ENCODE assay signal across 1 cellular context in genomic region chr14:105414456-105415371, GRCh38.
TF ChIP-seq lines count a peak whose summit lies in the region.

No MANE protein-coding gene starts in this region.

TF ChIP-seq in HepG2, 621 proteins besides CTCF, POLR2A, EP300 and RAD21 (continued from another document and continues in another):
- TF ChIP-seq, protein P1, sequence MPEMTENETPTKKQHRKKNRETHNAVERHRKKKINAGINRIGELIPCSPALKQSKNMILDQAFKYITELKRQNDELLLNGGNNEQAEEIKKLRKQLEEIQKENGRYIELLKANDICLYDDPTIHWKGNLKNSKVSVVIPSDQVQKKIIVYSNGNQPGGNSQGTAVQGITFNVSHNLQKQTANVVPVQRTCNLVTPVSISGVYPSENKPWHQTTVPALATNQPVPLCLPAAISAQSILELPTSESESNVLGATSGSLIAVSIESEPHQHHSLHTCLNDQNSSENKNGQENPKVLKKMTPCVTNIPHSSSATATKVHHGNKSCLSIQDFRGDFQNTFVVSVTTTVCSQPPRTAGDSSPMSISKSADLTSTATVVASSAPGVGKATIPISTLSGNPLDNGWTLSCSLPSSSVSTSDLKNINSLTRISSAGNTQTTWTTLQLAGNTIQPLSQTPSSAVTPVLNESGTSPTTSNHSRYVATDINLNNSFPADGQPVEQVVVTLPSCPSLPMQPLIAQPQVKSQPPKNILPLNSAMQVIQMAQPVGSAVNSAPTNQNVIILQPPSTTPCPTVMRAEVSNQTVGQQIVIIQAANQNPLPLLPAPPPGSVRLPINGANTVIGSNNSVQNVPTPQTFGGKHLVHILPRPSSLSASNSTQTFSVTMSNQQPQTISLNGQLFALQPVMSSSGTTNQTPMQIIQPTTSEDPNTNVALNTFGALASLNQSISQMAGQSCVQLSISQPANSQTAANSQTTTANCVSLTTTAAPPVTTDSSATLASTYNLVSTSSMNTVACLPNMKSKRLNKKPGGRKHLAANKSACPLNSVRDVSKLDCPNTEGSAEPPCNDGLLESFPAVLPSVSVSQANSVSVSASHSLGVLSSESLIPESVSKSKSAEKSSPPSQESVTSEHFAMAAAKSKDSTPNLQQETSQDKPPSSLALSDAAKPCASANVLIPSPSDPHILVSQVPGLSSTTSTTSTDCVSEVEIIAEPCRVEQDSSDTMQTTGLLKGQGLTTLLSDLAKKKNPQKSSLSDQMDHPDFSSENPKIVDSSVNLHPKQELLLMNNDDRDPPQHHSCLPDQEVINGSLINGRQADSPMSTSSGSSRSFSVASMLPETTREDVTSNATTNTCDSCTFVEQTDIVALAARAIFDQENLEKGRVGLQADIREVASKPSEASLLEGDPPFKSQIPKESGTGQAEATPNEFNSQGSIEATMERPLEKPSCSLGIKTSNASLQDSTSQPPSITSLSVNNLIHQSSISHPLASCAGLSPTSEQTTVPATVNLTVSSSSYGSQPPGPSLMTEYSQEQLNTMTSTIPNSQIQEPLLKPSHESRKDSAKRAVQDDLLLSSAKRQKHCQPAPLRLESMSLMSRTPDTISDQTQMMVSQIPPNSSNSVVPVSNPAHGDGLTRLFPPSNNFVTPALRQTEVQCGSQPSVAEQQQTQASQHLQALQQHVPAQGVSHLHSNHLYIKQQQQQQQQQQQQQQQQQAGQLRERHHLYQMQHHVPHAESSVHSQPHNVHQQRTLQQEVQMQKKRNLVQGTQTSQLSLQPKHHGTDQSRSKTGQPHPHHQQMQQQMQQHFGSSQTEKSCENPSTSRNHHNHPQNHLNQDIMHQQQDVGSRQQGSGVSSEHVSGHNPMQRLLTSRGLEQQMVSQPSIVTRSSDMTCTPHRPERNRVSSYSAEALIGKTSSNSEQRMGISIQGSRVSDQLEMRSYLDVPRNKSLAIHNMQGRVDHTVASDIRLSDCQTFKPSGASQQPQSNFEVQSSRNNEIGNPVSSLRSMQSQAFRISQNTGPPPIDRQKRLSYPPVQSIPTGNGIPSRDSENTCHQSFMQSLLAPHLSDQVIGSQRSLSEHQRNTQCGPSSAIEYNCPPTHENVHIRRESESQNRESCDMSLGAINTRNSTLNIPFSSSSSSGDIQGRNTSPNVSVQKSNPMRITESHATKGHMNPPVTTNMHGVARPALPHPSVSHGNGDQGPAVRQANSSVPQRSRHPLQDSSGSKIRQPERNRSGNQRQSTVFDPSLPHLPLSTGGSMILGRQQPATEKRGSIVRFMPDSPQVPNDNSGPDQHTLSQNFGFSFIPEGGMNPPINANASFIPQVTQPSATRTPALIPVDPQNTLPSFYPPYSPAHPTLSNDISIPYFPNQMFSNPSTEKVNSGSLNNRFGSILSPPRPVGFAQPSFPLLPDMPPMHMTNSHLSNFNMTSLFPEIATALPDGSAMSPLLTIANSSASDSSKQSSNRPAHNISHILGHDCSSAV (CRISPR knock-in tag; IDR thresholded peaks at IDR 0.05; ENCODE audit: borderline replicate concordance) = no peak
- TF ChIP-seq ZSCAN25 (CRISPR knock-in tag; IDR thresholded peaks at IDR 0.05) = no peak
- no peak for TF ChIP-seq ZNF367 (CRISPR knock-in tag; IDR thresholded peaks at IDR 0.05; ENCODE audit: borderline replicate concordance)
- TF ChIP-seq, protein P2, sequence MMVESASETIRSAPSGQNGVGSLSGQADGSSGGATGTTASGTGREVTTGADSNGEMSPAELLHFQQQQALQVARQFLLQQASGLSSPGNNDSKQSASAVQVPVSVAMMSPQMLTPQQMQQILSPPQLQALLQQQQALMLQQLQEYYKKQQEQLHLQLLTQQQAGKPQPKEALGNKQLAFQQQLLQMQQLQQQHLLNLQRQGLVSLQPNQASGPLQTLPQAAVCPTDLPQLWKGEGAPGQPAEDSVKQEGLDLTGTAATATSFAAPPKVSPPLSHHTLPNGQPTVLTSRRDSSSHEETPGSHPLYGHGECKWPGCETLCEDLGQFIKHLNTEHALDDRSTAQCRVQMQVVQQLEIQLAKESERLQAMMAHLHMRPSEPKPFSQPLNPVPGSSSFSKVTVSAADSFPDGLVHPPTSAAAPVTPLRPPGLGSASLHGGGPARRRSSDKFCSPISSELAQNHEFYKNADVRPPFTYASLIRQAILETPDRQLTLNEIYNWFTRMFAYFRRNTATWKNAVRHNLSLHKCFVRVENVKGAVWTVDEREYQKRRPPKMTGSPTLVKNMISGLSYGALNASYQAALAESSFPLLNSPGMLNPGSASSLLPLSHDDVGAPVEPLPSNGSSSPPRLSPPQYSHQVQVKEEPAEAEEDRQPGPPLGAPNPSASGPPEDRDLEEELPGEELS (CRISPR knock-in tag; IDR thresholded peaks at IDR 0.05) = no peak
- TF ChIP-seq ZFP36L2 (CRISPR knock-in tag; IDR thresholded peaks at IDR 0.05) = no peak
- TF ChIP-seq, protein P3, sequence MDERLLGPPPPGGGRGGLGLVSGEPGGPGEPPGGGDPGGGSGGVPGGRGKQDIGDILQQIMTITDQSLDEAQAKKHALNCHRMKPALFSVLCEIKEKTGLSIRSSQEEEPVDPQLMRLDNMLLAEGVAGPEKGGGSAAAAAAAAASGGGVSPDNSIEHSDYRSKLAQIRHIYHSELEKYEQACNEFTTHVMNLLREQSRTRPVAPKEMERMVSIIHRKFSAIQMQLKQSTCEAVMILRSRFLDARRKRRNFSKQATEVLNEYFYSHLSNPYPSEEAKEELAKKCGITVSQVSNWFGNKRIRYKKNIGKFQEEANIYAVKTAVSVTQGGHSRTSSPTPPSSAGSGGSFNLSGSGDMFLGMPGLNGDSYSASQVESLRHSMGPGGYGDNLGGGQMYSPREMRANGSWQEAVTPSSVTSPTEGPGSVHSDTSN (CRISPR knock-in tag; IDR thresholded peaks at IDR 0.05) = no peak
- no peak for TF ChIP-seq ZUFSP (CRISPR knock-in tag; IDR thresholded peaks at IDR 0.05; ENCODE audit: borderline replicate concordance)
- TF ChIP-seq IKZF1 (IDR thresholded peaks at IDR 0.05) = no peak
- TF ChIP-seq ZBTB7B (CRISPR knock-in tag; IDR thresholded peaks at IDR 0.05) = 0 out of 2 replicates have a peak, but pooled peaks have one; percentile 14
- no peak for TF ChIP-seq ZNF766 (CRISPR knock-in tag; IDR thresholded peaks at IDR 0.05; ENCODE audit: borderline replicate concordance)
- TF ChIP-seq KDM3A (CRISPR knock-in tag; IDR thresholded peaks at IDR 0.05; ENCODE audit: low read depth) = no peak
- TF ChIP-seq ZNF317 (CRISPR knock-in tag; IDR thresholded peaks at IDR 0.05) = no peak
- no peak for TF ChIP-seq RELA (CRISPR knock-in tag; IDR thresholded peaks at IDR 0.05)
- no peak for TF ChIP-seq SMAD3 (CRISPR knock-in tag; IDR thresholded peaks at IDR 0.05)
- no peak for TF ChIP-seq RNF2 (conservative IDR thresholded peaks at IDR 0.05; ENCODE audit: low read depth)
- no peak for TF ChIP-seq MED13 (CRISPR knock-in tag; IDR thresholded peaks at IDR 0.05)
- TF ChIP-seq HDAC2 (CRISPR knock-in tag; IDR thresholded peaks at IDR 0.05) = no peak
- no peak for TF ChIP-seq NCOA2 (CRISPR knock-in tag; IDR thresholded peaks at IDR 0.05)
- no peak for TF ChIP-seq ERF (CRISPR knock-in tag; IDR thresholded peaks at IDR 0.05)
- TF ChIP-seq ZNF703 (CRISPR knock-in tag; IDR thresholded peaks at IDR 0.05; ENCODE audit: borderline replicate concordance) = no peak
- no peak for TF ChIP-seq RARA (CRISPR knock-in tag; IDR thresholded peaks at IDR 0.05)
- TF ChIP-seq IRF1 (CRISPR knock-in tag; IDR thresholded peaks at IDR 0.05; ENCODE audit: low read depth) = no peak
- no peak for TF ChIP-seq ZNF747 (CRISPR knock-in tag; IDR thresholded peaks at IDR 0.05; ENCODE audit: borderline replicate concordance)
- TF ChIP-seq SALL1 (CRISPR knock-in tag; IDR thresholded peaks at IDR 0.05) = peak; percentile 46; the same call in 1 of the 2 replicates
- no peak for TF ChIP-seq GABPA (IDR thresholded peaks at IDR 0.05; ENCODE audit: low read depth, low read length)
- no peak for TF ChIP-seq GABPA (CRISPR knock-in tag; IDR thresholded peaks at IDR 0.05; ENCODE audit: low read depth)
- no peak for TF ChIP-seq POLR2AphosphoS2 (IDR thresholded peaks at IDR 0.05; ENCODE audit: low read depth, low read length)
- 0 out of 2 replicates have a peak, but pooled peaks have one; percentile 29 for TF ChIP-seq SRY (CRISPR knock-in tag; IDR thresholded peaks at IDR 0.05)
- no peak for TF ChIP-seq FOXA3 (CRISPR knock-in tag; IDR thresholded peaks at IDR 0.05)
- TF ChIP-seq SNAPC2 (CRISPR knock-in tag; IDR thresholded peaks at IDR 0.05) = no peak
- TF ChIP-seq, protein P4, sequence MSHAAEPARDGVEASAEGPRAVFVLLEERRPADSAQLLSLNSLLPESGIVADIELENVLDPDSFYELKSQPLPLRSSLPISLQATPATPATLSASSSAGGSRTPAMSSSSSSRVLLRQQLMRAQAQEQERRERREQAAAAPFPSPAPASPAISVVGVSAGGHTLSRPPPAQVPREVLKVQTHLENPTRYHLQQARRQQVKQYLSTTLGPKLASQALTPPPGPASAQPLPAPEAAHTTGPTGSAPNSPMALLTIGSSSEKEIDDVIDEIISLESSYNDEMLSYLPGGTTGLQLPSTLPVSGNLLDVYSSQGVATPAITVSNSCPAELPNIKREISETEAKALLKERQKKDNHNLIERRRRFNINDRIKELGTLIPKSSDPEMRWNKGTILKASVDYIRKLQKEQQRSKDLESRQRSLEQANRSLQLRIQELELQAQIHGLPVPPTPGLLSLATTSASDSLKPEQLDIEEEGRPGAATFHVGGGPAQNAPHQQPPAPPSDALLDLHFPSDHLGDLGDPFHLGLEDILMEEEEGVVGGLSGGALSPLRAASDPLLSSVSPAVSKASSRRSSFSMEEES (CRISPR knock-in tag; IDR thresholded peaks at IDR 0.05) = no peak
- no peak for TF ChIP-seq KLF13 (CRISPR knock-in tag; IDR thresholded peaks at IDR 0.05)
- peak; percentile 35; the same call in 1 of the 2 replicates for TF ChIP-seq PITX1 (CRISPR knock-in tag; IDR thresholded peaks at IDR 0.05)
- 0 out of 2 replicates have a peak, but pooled peaks have one; percentile 38 for TF ChIP-seq EEA1 (CRISPR knock-in tag; IDR thresholded peaks at IDR 0.05; ENCODE audit: borderline replicate concordance)
- TF ChIP-seq MZF1 (CRISPR knock-in tag; IDR thresholded peaks at IDR 0.05; ENCODE audit: borderline replicate concordance) = no peak
- TF ChIP-seq, protein P5, sequence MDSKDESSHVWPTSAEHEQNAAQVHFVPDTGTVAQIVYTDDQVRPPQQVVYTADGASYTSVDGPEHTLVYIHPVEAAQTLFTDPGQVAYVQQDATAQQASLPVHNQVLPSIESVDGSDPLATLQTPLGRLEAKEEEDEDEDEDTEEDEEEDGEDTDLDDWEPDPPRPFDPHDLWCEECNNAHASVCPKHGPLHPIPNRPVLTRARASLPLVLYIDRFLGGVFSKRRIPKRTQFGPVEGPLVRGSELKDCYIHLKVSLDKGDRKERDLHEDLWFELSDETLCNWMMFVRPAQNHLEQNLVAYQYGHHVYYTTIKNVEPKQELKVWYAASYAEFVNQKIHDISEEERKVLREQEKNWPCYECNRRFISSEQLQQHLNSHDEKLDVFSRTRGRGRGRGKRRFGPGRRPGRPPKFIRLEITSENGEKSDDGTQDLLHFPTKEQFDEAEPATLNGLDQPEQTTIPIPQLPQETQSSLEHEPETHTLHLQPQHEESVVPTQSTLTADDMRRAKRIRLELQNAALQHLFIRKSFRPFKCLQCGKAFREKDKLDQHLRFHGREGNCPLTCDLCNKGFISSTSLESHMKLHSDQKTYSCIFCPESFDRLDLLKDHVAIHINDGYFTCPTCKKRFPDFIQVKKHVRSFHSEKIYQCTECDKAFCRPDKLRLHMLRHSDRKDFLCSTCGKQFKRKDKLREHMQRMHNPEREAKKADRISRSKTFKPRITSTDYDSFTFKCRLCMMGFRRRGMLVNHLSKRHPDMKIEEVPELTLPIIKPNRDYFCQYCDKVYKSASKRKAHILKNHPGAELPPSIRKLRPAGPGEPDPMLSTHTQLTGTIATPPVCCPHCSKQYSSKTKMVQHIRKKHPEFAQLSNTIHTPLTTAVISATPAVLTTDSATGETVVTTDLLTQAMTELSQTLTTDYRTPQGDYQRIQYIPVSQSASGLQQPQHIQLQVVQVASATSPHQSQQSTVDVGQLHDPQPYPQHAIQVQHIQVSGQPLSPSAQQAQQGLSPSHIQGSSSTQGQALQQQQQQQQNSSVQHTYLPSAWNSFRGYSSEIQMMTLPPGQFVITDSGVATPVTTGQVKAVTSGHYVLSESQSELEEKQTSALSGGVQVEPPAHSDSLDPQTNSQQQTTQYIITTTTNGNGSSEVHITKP (CRISPR knock-in tag; IDR thresholded peaks at IDR 0.05; ENCODE audit: low read depth) = no peak
- TF ChIP-seq ZNF329 (CRISPR knock-in tag; IDR thresholded peaks at IDR 0.05; ENCODE audit: low read depth) = no peak
- TF ChIP-seq ZNF17 (CRISPR knock-in tag; IDR thresholded peaks at IDR 0.05) = no peak
- TF ChIP-seq CAMTA2 (CRISPR knock-in tag; IDR thresholded peaks at IDR 0.05; ENCODE audit: borderline replicate concordance) = no peak
- no peak for TF ChIP-seq FOXC1 (CRISPR knock-in tag; IDR thresholded peaks at IDR 0.05; ENCODE audit: borderline replicate concordance)
- TF ChIP-seq MBNL3 (CRISPR knock-in tag; conservative IDR thresholded peaks at IDR 0.05) = no peak
- TF ChIP-seq ZFP82 (CRISPR knock-in tag; IDR thresholded peaks at IDR 0.05; ENCODE audit: borderline replicate concordance) = no peak
- TF ChIP-seq ZNF552 (CRISPR knock-in tag; IDR thresholded peaks at IDR 0.05; ENCODE audit: borderline replicate concordance) = no peak
- TF ChIP-seq ZNF678 (CRISPR knock-in tag; IDR thresholded peaks at IDR 0.05) = no peak
- no peak for TF ChIP-seq ZNF446 (CRISPR knock-in tag; IDR thresholded peaks at IDR 0.05)
- TF ChIP-seq ZNF558 (CRISPR knock-in tag; IDR thresholded peaks at IDR 0.05; ENCODE audit: borderline replicate concordance) = no peak
- TF ChIP-seq FOXO1 (CRISPR knock-in tag; IDR thresholded peaks at IDR 0.05) = no peak
- TF ChIP-seq KAT2B (IDR thresholded peaks at IDR 0.05; ENCODE audit: borderline replicate concordance, low read depth, low read length) = no peak
